ENCODE assay signal across 11 cellular contexts in genomic region chr5:58259685-58260152, GRCh38.
DNase-seq lines count a peak whose midpoint lies in the region; ATAC-seq and TF ChIP-seq lines count a peak whose summit lies in the region.
"Had no signal": no experiment of that assay in that cellular context is flagged by ENCODE, and none has a peak within 500 bp of the region (broad histone marks: within the 10 kb centered on the region; RNA-seq: fewer than 3 reads in every experiment).

No MANE protein-coding gene starts in this region.

- H3K27ac Mint-ChIP-seq in chondrocyte (ENCODE audit: unreplicated experiment) (peak overlapping the region; percentile 29), immature natural killer cell (no peak overlapping the region)
- H3K27ac Mint-ChIP-seq: naive thymus-derived CD4-positive, alpha-beta T cell had no signal

- no peaks in the 10 kb centered on the region for H3K27me3 Mint-ChIP-seq in chondrocyte (ENCODE audit: low read depth)
- peaks cover 0 to 3% (median 3%) of the 10 kb centered on the region in 3 donors for H3K27me3 Mint-ChIP-seq in immature natural killer cell (ENCODE audit: low read depth in 3 of 3)

- peak overlapping the region; percentile 2 for H3K4me3 Mint-ChIP-seq in chondrocyte (ENCODE audit: unreplicated experiment)
- H3K4me3 Mint-ChIP-seq in immature natural killer cell: no peak overlapping the region
- H3K4me3 Mint-ChIP-seq: naive thymus-derived CD4-positive, alpha-beta T cell had no signal

- CTCF ChIA-PET in BJ (lab: Yijun Ruan, JAX): interaction anchor here (1.0 kb wide), 1 partner anchor 9 kb away, joined by 3 read pairs; no protein-coding TSS in a partner anchor

- H3K4me1 Mint-ChIP-seq in chondrocyte (ENCODE audit: low read depth) (peaks cover 16% of the 10 kb centered on the region), immature natural killer cell (no peaks in the 10 kb centered on the region)
- H3K4me1 Mint-ChIP-seq: naive thymus-derived CD4-positive, alpha-beta T cell had no signal

- H3K4me3 ChIP-seq in BJ (ENCODE audit: low read depth, low read length): no peak overlapping the region
- no peak overlapping the region for H3K4me3 ChIP-seq in mesodermal cell (ENCODE audit: extremely low read depth, insufficient read depth, low read length, poor library complexity, severe bottlenecking)

- no peaks in the 10 kb centered on the region for H3K27me3 ChIP-seq in BJ (ENCODE audit: control insufficient read depth, insufficient read depth, low read length)

- H3K9me3 Mint-ChIP-seq in chondrocyte (ENCODE audit: low read depth) (peaks cover 4% of the 10 kb centered on the region), immature natural killer cell (peaks cover 0 to 2% (median 0%) of the 10 kb centered on the region in 6 donors)

- peak overlapping the region; percentile 74 for H3K27ac ChIP-seq in mesodermal cell (ENCODE audit: low read depth, low read length, severe bottlenecking)

- 32 to 57% methylated on average over 3 to 4 of the region's 6 CpGs for WGBS in mesodermal cell (ENCODE audit: insufficient coverage in 2 of 2), 2 experiments

- no peaks in the 10 kb centered on the region for H3K9me3 ChIP-seq in mesodermal cell (ENCODE audit: control insufficient read depth, low read length)

- POLR2A ChIA-PET in BJ (lab: Charles Lee): no interaction called here

- H3K36me3 ChIP-seq in BJ (ENCODE audit: control insufficient read depth, insufficient read depth, low read length) (no peaks in the 10 kb centered on the region), mesodermal cell (ENCODE audit: control insufficient read depth, insufficient read depth, low read length) (no peaks in the 10 kb centered on the region)

- no peak for ATAC-seq in left lobe of liver
- ATAC-seq in GM18861 (IDR thresholded peaks at IDR 0.05; ENCODE audit: unreplicated experiment): no peak
- no peak for ATAC-seq in HG02970 (IDR thresholded peaks at IDR 0.05; ENCODE audit: low FRiP score, unreplicated experiment)
- ATAC-seq: naive thymus-derived CD4-positive, alpha-beta T cell had no signal

- H3K36me3 Mint-ChIP-seq in chondrocyte (ENCODE audit: low read depth): no peaks in the 10 kb centered on the region
- no peaks in the 10 kb centered on the region for H3K36me3 Mint-ChIP-seq in immature natural killer cell
- H3K36me3 Mint-ChIP-seq: naive thymus-derived CD4-positive, alpha-beta T cell had no signal

- TF ChIP-seq CTCF in BJ (IDR thresholded peaks at IDR 0.05; ENCODE audit: insufficient read depth, low read depth, low read length) (no peak), chondrocyte (IDR thresholded peaks at IDR 0.05) (no peak)

- H3K4me1 ChIP-seq in mesodermal cell (ENCODE audit: control insufficient read depth, insufficient read depth, low read length, poor library complexity, severe bottlenecking): peaks cover 13% of the 10 kb centered on the region

- DNase-seq in BJ (ENCODE audit: low read depth) (peak; percentile 56), M059J (ENCODE audit: low read depth) (peak; percentile 97), chondrocyte (ENCODE audit: low spot score) (no peak), left lobe of liver (ENCODE audit: low spot score) (no peak), immature natural killer cell (no peak)
- DNase-seq: activated CD4-positive, alpha-beta T cell treated with anti-CD3 and anti-CD28 coated beads for 48 hours; naive thymus-derived CD4-positive, alpha-beta T cell; NCI-H1436 treated with DMSO at 0.1 percent for 48 hours had no signal

Comparison
In these comparisons a context has a peak if more than half of its experiments do, and no peak if none do; other contexts are left out.
1. DNase-seq: peak in BJ (single experiment) and M059J (single experiment); none in chondrocyte (single experiment), left lobe of liver (single experiment) and immature natural killer cell (0 of 3).